ENCODE assay signal across 1 cellular context in genomic region chr3:50359760-50360110, GRCh38.
TF ChIP-seq lines count a peak whose summit lies in the region.

No MANE protein-coding gene starts in this region.

TF ChIP-seq in HEK293, 187 proteins besides CTCF, POLR2A, EP300 and RAD21 (continued from another document):
- TF ChIP-seq PRDM10 (tag by site-specific recombination; IDR thresholded peaks at IDR 0.05) (no peak), KLF8 (tag by site-specific recombination; IDR thresholded peaks at IDR 0.05) (no peak), ZEB2 (tag by site-specific recombination; IDR thresholded peaks at IDR 0.05) (0 out of 2 replicates have a peak, but pooled peaks have one; percentile 2), ZNF121 (tag by site-specific recombination; IDR thresholded peaks at IDR 0.05) (no peak), SP7 (tag by site-specific recombination; IDR thresholded peaks at IDR 0.05) (no peak), ZNF792 (tag by site-specific recombination; IDR thresholded peaks at IDR 0.05) (no peak)
TF ChIP-seq in HEK293: peak in this region for 3.
